In genomic region chr5:171322527-171322926, GRCh38 we compare ENCODE assay signal across 32 cellular contexts.
"Had no signal": no experiment of that assay in that cellular context is flagged by ENCODE, and none has a peak within 500 bp of the region (broad histone marks: within the 10 kb centered on the region; RNA-seq: fewer than 3 reads in every experiment).

No MANE protein-coding gene starts in this region.

- H3K4me2 ChIP-seq: KMS-11 had no signal

- H3K9me3 ChIP-seq: MG63 had no signal

- H3K27ac ChIP-seq: KMS-11 had no signal

- H3K9ac ChIP-seq: KMS-11 had no signal

- H3K36me3 ChIP-seq: MG63 had no signal

- DNase-seq: Karpas-422, Kasumi-1, MG63, MM.1S, MV-4-11, NCI-H1048, NCI-H1092, NCI-H1092 treated with DMSO at 0.1 percent for 48 hours, NCI-H1105, NCI-H1417 treated with DMSO at 0.1 percent for 48 hours, NCI-H1436, NCI-H1436 treated with DMSO at 0.1 percent for 48 hours, NCI-H146, NCI-H1694, NCI-H1694 treated with DMSO at 0.1 percent for 48 hours, NCI-H187, NCI-H187 treated with DMSO at 0.1 percent for 48 hours, NCI-H1930, NCI-H2029, NCI-H2029 treated with DMSO at 0.1 percent for 48 hours, NCI-H2081, NCI-H2081 treated with DMSO at 0.1 percent for 48 hours, NCI-H2107, NCI-H2171, NCI-H2171 treated with DMSO at 0.1 percent for 48 hours, NCI-H2227 treated with DMSO at 0.1 percent for 48 hours, NCI-H226, NCI-H345, NCI-H446, NCI-H446 treated with DMSO at 0.1 percent for 48 hours, NCI-H510A had no signal

- H3K4me3 ChIP-seq: MG63 had no signal
